Comparison of ENCODE assay signal across 9 cellular contexts in genomic region chr19:33166037-33166436, GRCh38. TPM values are rescaled to one million over a fixed set of nuclear protein-coding genes. Genes with fewer than 3 reads are reported as not detected.
DNase-seq lines count a peak whose midpoint lies in the region; ATAC-seq and TF ChIP-seq lines count a peak whose summit lies in the region.
"Not testable (repeated sequence)": the region's sequence is repeated elsewhere in the genome, so short reads cannot be mapped to it uniquely, and the experiment has no call there.
"Had no signal": no experiment of that assay in that cellular context is flagged by ENCODE, and none has a peak within 500 bp of the region (broad histone marks: within the 10 kb centered on the region; RNA-seq: fewer than 3 reads in every experiment).

No MANE protein-coding gene starts in this region.

- H3K27ac Mint-ChIP-seq in activated T-helper 17 cell treated with anti-CD3 and anti-CD28 coated beads, Interleukin-2, amount 50 U/mL, for 72 hours, result not testable (repeated sequence)

- intact Hi-C loops in testis (cut with DNase I; ENCODE audit: low total_unique reads), result not testable (repeated sequence)

- H3K27me3 Mint-ChIP-seq in activated T-helper 17 cell treated with anti-CD3 and anti-CD28 coated beads, Interleukin-2, amount 50 U/mL, for 72 hours, result not testable (repeated sequence)

- not testable (repeated sequence) for H3K27ac ChIP-seq in testis

- not testable (repeated sequence) for H3K4me1 ChIP-seq in testis

- not testable (repeated sequence) for H3K9me3 Mint-ChIP-seq in activated T-helper 17 cell treated with anti-CD3 and anti-CD28 coated beads, Interleukin-2, amount 50 U/mL, for 72 hours

- H3K9me3 ChIP-seq in testis, result not testable (repeated sequence)

- not testable (repeated sequence) for H3K27me3 ChIP-seq in testis

- TF ChIP-seq POLR2A in testis (IDR thresholded peaks at IDR 0.05), result not testable (repeated sequence)

- peak; percentile 52 for ATAC-seq in activated T-helper 17 cell treated with anti-CD3 and anti-CD28 coated beads, Interleukin-2, amount 50 U/mL, for 72 hours (replicated peaks)

- H3K36me3 Mint-ChIP-seq in activated T-helper 17 cell treated with anti-CD3 and anti-CD28 coated beads, Interleukin-2, amount 50 U/mL, for 72 hours (ENCODE audit: low read depth), result not testable (repeated sequence)

- not testable (repeated sequence) for TF ChIP-seq CTCF in fibroblast of mammary gland (conservative IDR thresholded peaks at IDR 0.05; ENCODE audit: control insufficient read depth, insufficient read depth, low read depth, low read length); testis (IDR thresholded peaks at IDR 0.05)

- not testable (repeated sequence) for H3K36me3 ChIP-seq in testis (ENCODE audit: low read depth, missing control alignments)

- H3K4me3 Mint-ChIP-seq in activated T-helper 17 cell treated with anti-CD3 and anti-CD28 coated beads, Interleukin-2, amount 50 U/mL, for 72 hours, result not testable (repeated sequence)

- DNase-seq in ELR (ENCODE audit: low read depth) (peak; percentile 24), HT1080 (ENCODE audit: low read depth) (peak; percentile 59), NCI-H226 (peak; percentile 39), fibroblast of mammary gland (ENCODE audit: low read depth) (peak; percentile 49), testis (peak; percentile 70)

- peaks cover 14% of the 10 kb centered on the region for H3K4me1 Mint-ChIP-seq in activated T-helper 17 cell treated with anti-CD3 and anti-CD28 coated beads, Interleukin-2, amount 50 U/mL, for 72 hours

- H3K4me3 ChIP-seq in fibroblast of mammary gland (ENCODE audit: control insufficient read depth, low read depth, low read length); testis: not testable (repeated sequence)

- 59 to 70% methylated on average over 6 of the region's 6 CpGs for WGBS in testis, 2 donors

RNA-seq across cellular contexts. Expression of gene LRP3, which starts 28.1 kb away (rescaled TPM):
- 20.1 and 25.4 TPM in 2 replicates for total RNA-seq in HT1080 (2014; rRNA removed; shearing (Covaris generic))
- polyA plus RNA-seq in HT1080 (2015; cell fraction: cytosol; rRNA removed), result 3.7 and 5.1 TPM in 2 replicates
- polyA plus RNA-seq in HT1080 (2015; cell fraction: nucleus; rRNA removed), result 1.5 and 2.4 TPM in 2 replicates
- total RNA-seq in activated T-helper 17 cell treated with anti-CD3 and anti-CD28 coated beads, Interleukin-2, amount 50 U/mL, for 72 hours, result not detected
- total RNA-seq in testis, result 10 to 100 TPM; 29.3 to 50.9 TPM
- 21.8 TPM for polyA plus RNA-seq in testis (ENCODE audit: insufficient read depth, low read depth, low replicate concordance)
- polyA plus RNA-seq: CD8-positive, alpha-beta memory T cell had no signal

RNA-seq across cellular contexts. Expression of gene WDR88, which starts 34.1 kb away (rescaled TPM):
- total RNA-seq in HT1080 (2014; rRNA removed; shearing (Covaris generic)), result not detected in 2 replicates
- not detected in 2 replicates for polyA plus RNA-seq in HT1080 (2015; cell fraction: cytosol; rRNA removed)
- not detected in 2 replicates for polyA plus RNA-seq in HT1080 (2015; cell fraction: nucleus; rRNA removed)
- total RNA-seq in activated T-helper 17 cell treated with anti-CD3 and anti-CD28 coated beads, Interleukin-2, amount 50 U/mL, for 72 hours, result under 1 TPM in 1 of 2 donors, not detected in 1; 0.58 TPM
- total RNA-seq in testis, result 1 to 10 TPM; 5.0 to 8.9 TPM
- polyA plus RNA-seq in testis (ENCODE audit: insufficient read depth, low read depth, low replicate concordance), result 15.3 TPM
- total RNA-seq: CD4-positive, alpha-beta T cell; CD8-positive, alpha-beta memory T cell had no signal
- polyA plus RNA-seq: CD14-positive monocyte had no signal

RNA-seq across cellular contexts. Expression of gene SLC7A10, which starts 59.6 kb away (rescaled TPM):
- not detected in 2 replicates for total RNA-seq in HT1080 (2014; rRNA removed; shearing (Covaris generic))
- 0.14 TPM in 1 of 2 replicates, not detected in the other for polyA plus RNA-seq in HT1080 (2015; cell fraction: cytosol; rRNA removed)
- polyA plus RNA-seq in HT1080 (2015; cell fraction: nucleus; rRNA removed), result not detected in 2 replicates
- not detected for total RNA-seq in activated T-helper 17 cell treated with anti-CD3 and anti-CD28 coated beads, Interleukin-2, amount 50 U/mL, for 72 hours
- total RNA-seq in testis, result 1 to 10 TPM; 3.0 to 5.8 TPM
- 2.1 TPM for polyA plus RNA-seq in testis (ENCODE audit: insufficient read depth, low read depth, low replicate concordance)
- total RNA-seq: CD4-positive, alpha-beta T cell; CD8-positive, alpha-beta memory T cell had no signal
- polyA plus RNA-seq: CD14-positive monocyte; CD8-positive, alpha-beta memory T cell had no signal

Comparison
In these comparisons a context has a peak if more than half of its experiments do, and no peak if none do; other contexts are left out.
1. RNA of gene LRP3, which starts 28.1 kb away (total RNA-seq): 29.3 to 50.9 TPM in testis and 20.1 to 25.4 TPM in HT1080; not detected in activated T-helper 17 cell treated with anti-CD3 and anti-CD28 coated beads, Interleukin-2, amount 50 U/mL, for 72 hours; every median in the first group is over 10 times any median in the second.
2. Peak in every context shown above with its lines, with median percentiles within 50 percentile points of each other: DNase-seq.